In genomic region chr10:127855584-127855881, GRCh38 we compare ENCODE assay signal across 17 cellular contexts.
DNase-seq lines count a peak whose midpoint lies in the region; ATAC-seq and TF ChIP-seq lines count a peak whose summit lies in the region.
"Had no signal": no experiment of that assay in that cellular context is flagged by ENCODE, and none has a peak within 500 bp of the region (broad histone marks: within the 10 kb centered on the region; RNA-seq: fewer than 3 reads in every experiment).

No MANE protein-coding gene starts in this region.

- no peak overlapping the region for H3K4me3 Mint-ChIP-seq in stimulated activated memory B cell treated with anti-CD40 and anti-IgM and Interleukin-4, amounts not matched to agents 10 μg/mL and 1 μg/mL and 100 μg/mL, for 72 hours

- H3K36me3 Mint-ChIP-seq in stimulated activated memory B cell treated with anti-CD40 and anti-IgM and Interleukin-4, amounts not matched to agents 10 μg/mL and 1 μg/mL and 100 μg/mL, for 72 hours: no peaks in the 10 kb centered on the region

- H3K4me1 Mint-ChIP-seq in stimulated activated memory B cell treated with anti-CD40 and anti-IgM and Interleukin-4, amounts not matched to agents 10 μg/mL and 1 μg/mL and 100 μg/mL, for 72 hours: peaks cover 27% of the 10 kb centered on the region

- H3K9me3 Mint-ChIP-seq in stimulated activated memory B cell treated with anti-CD40 and anti-IgM and Interleukin-4, amounts not matched to agents 10 μg/mL and 1 μg/mL and 100 μg/mL, for 72 hours: peaks cover 3% of the 10 kb centered on the region

- H3K27me3 Mint-ChIP-seq in stimulated activated memory B cell treated with anti-CD40 and anti-IgM and Interleukin-4, amounts not matched to agents 10 μg/mL and 1 μg/mL and 100 μg/mL, for 72 hours: peaks cover 14% of the 10 kb centered on the region

- H3K27me3 ChIP-seq in BLaER1 treated with 17β-estradiol and CSF1 and Interleukin-3, amounts not matched to agents 10 nM and 100 nM: no peaks in the 10 kb centered on the region
- H3K27me3 ChIP-seq in MM.1S (replicated peaks; ENCODE audit: insufficient read depth, low read length): no peaks in the 10 kb centered on the region

- H3K4me3 ChIP-seq in BLaER1 treated with 17β-estradiol and CSF1 and Interleukin-3, amounts not matched to agents 10 nM and 100 nM: no peak overlapping the region
- no peak overlapping the region for H3K4me3 ChIP-seq in MM.1S (ENCODE audit: low read length)

- no peaks in the 10 kb centered on the region for H3K36me3 ChIP-seq in BLaER1 treated with 17β-estradiol and CSF1 and Interleukin-3, amounts not matched to agents 10 nM and 100 nM
- no peaks in the 10 kb centered on the region for H3K36me3 ChIP-seq in MM.1S (replicated peaks; ENCODE audit: insufficient read depth, low read length)

- no peak for ATAC-seq in stimulated activated memory B cell treated with anti-CD40 and anti-IgM and Interleukin-4, amounts not matched to agents 10 μg/mL and 1 μg/mL and 100 μg/mL, for 72 hours
- ATAC-seq: Panc1 had no signal

- DNase-seq in MM.1S (no peak), islet precursor cell (peak; percentile 47), NCI-H2196 treated with DMSO at 0.1 percent for 48 hours (lab: John Stamatoyannopoulos, UW; ENCODE audit: unreplicated experiment) (no peak), NCI-H2227 treated with DMSO at 0.1 percent for 48 hours (lab: John Stamatoyannopoulos, UW) (no peak)
- DNase-seq in effector CD4-positive, alpha-beta T cell: no peak
- DNase-seq: AML-193, GOT3, NCI-H1694, NCI-H2081 treated with DMSO at 0.1 percent for 48 hours, NCI-H2171 treated with DMSO at 0.1 percent for 48 hours, NCI-H446 treated with DMSO at 0.1 percent for 48 hours, NCI-H526 treated with DMSO at 0.1 percent for 48 hours, SIG-M5, SK-N-SH had no signal

- H3K4me2 ChIP-seq in BLaER1 treated with 17β-estradiol and CSF1 and Interleukin-3, amounts not matched to agents 10 nM and 100 nM: peak overlapping the region; percentile 36 to 85 (median 72); a peak in 21 of 22 replicates
- peak overlapping the region; percentile 73; the same call in 1 of the 2 replicates for H3K4me2 ChIP-seq in MM.1S (ENCODE audit: low read depth, low read length)
- H3K4me2 ChIP-seq: SK-N-SH had no signal

- H4K20me1 ChIP-seq in BLaER1 treated with 17β-estradiol and CSF1 and Interleukin-3, amounts not matched to agents 10 nM and 100 nM: no peaks in the 10 kb centered on the region
- no peaks in the 10 kb centered on the region for H4K20me1 ChIP-seq in MM.1S (ENCODE audit: insufficient read depth, low read length)

- H2AFZ ChIP-seq in MM.1S (ENCODE audit: low read length): peak overlapping the region; percentile 35; the same call in 1 of the 2 replicates

- peak overlapping the region; percentile 73 for H3K27ac Mint-ChIP-seq in stimulated activated memory B cell treated with anti-CD40 and anti-IgM and Interleukin-4, amounts not matched to agents 10 μg/mL and 1 μg/mL and 100 μg/mL, for 72 hours

- H3K9me2 ChIP-seq in MM.1S (replicated peaks; ENCODE audit: insufficient read depth, low read length): no peaks in the 10 kb centered on the region
- H3K9me2 ChIP-seq: SK-N-SH had no signal

- H3K9ac ChIP-seq in BLaER1 treated with 17β-estradiol and CSF1 and Interleukin-3, amounts not matched to agents 10 nM and 100 nM: 0 out of 22 replicates have a peak overlapping the region, but pooled peaks of 1 of the 11 experiments have one; percentile 10
- H3K9ac ChIP-seq in MM.1S (ENCODE audit: low read length): no peak overlapping the region
- H3K9ac ChIP-seq: SK-N-SH had no signal

- no peaks in the 10 kb centered on the region; the same call in 1 of the 2 replicates for H3F3A ChIP-seq in MM.1S (ENCODE audit: insufficient read depth, low read length)

- H3K27ac ChIP-seq in BLaER1 treated with 17β-estradiol and CSF1 and Interleukin-3, amounts not matched to agents 10 nM and 100 nM: peak overlapping the region in 6 of 11 experiments; percentile 12 to 52 (median 20); a peak in 7 of 22 replicates
- no peak overlapping the region for H3K27ac ChIP-seq in MM.1S (ENCODE audit: low read length)

- H3K9me3 ChIP-seq in BLaER1 treated with 17β-estradiol and CSF1 and Interleukin-3, amounts not matched to agents 10 nM and 100 nM (replicated peaks in 1 of 11): 0 out of 22 replicates have a peak, but pooled peaks cover 0 to 5% (median 0%) of the 10 kb centered on the region in 11 experiments
- H3K9me3 ChIP-seq in MM.1S (replicated peaks; ENCODE audit: insufficient read depth, low read length): no peaks in the 10 kb centered on the region
- H3K9me3 ChIP-seq: SK-N-SH had no signal

- H3K79me2 ChIP-seq in MM.1S (ENCODE audit: low read length): no peaks in the 10 kb centered on the region

- H3K4me1 ChIP-seq in BLaER1 treated with 17β-estradiol and CSF1 and Interleukin-3, amounts not matched to agents 10 nM and 100 nM: peaks cover 20 to 44% (median 33%) of the 10 kb centered on the region in 10 experiments
- peaks cover 21% of the 10 kb centered on the region for H3K4me1 ChIP-seq in MM.1S (ENCODE audit: low read length)

- no peak for TF ChIP-seq CTCF in MM.1S (IDR thresholded peaks at IDR 0.05; ENCODE audit: low read length)
